1 cellular context compared by ENCODE assay signal in the genomic region with DNA sequence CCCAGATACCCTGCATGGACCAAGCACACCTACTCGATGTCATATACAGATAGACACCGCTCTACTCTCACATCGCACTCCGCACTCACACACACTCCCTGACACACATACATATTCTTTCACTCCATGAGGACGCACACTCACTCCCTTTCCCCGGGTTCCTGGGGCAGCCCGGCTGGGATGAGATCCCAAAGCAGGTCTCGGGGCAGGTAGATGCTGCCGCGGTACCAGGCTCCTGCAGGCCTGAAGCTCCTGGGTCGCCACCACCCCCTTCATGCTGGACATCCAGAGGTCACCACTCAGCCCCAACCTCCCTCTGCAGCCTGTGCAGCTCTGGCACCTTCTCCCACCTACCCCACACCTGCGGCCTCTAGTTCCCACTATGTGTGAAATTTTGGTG.
TF ChIP-seq lines count a peak whose summit lies in the region.

No MANE protein-coding gene starts in this region.

TF ChIP-seq in IMR-90, 13 proteins besides CTCF, POLR2A, EP300 and RAD21:
- TF ChIP-seq CHD1 (IDR thresholded peaks at IDR 0.05; ENCODE audit: low read depth, low read length) (no peak), NFE2L2 (IDR thresholded peaks at IDR 0.05; ENCODE audit: low read depth, low read length) (no peak), MAZ (IDR thresholded peaks at IDR 0.05; ENCODE audit: borderline replicate concordance, low read depth, low read length) (no peak), USF2 (IDR thresholded peaks at IDR 0.05; ENCODE audit: low read depth, low read length) (no peak), ELK1 (IDR thresholded peaks at IDR 0.05; ENCODE audit: borderline replicate concordance, low read depth, low read length) (no peak), BHLHE40 (IDR thresholded peaks at IDR 0.05; ENCODE audit: low read depth, low read length) (no peak), RCOR1 (IDR thresholded peaks at IDR 0.05; ENCODE audit: insufficient replicate concordance, low read length) (no peak), SMC3 (IDR thresholded peaks at IDR 0.05; ENCODE audit: low read depth, low read length) (no peak), FOS (IDR thresholded peaks at IDR 0.05; ENCODE audit: low read depth, low read length) (no peak), MXI1 (IDR thresholded peaks at IDR 0.05; ENCODE audit: borderline replicate concordance, low read depth, low read length) (no peak), CEBPB (IDR thresholded peaks at IDR 0.05; ENCODE audit: low read depth, low read length) (no peak)
